ENCODE assay signal across 1 cellular context in the genomic region with DNA sequence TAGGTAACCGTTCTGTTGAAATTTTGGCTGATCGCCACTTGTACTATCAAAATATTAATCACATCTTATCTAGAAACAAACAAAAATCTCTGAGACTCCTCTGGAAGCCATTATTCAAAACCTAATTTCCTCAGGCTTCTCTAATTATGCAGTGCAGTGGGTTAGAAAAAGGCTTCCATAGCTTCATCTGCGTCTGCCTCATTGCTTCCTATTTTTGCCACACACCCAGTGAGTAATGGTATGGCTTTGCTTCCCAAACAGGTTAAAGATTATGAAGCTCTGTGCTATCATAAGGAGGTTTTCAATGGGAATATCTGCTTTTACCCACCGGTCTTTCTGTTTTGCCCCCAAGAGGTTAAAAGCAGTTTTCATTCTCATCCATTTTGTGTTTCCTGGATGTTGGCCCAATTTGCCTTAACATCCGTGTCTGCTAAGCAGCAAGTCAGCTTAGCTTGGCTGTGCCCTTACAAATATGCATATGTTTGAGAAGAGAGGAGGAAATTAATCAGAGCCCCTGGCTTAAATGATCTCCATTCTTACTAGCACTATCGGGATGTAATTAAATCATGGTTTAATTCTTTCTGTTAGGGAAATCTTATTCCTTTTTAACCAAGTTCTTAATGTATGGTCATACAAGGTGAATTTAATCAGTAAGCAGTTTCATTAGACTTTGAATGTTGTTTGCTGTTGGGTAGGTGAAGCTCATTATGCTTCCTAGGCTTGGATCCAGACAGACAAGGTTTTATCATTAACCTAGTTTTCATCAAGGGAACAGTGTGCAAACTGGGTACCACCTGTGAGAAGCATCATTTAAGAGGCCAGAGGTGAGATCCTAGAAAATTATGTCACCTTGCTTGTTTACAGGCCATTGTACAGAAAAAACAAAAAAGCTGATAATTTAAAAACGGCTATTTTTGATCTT.
TF ChIP-seq lines count a peak whose summit lies in the region.

No MANE protein-coding gene starts in this region.

TF ChIP-seq in GM23338, 12 proteins besides CTCF, POLR2A, EP300 and RAD21 (continued from another document):
- TF ChIP-seq, protein P1, sequence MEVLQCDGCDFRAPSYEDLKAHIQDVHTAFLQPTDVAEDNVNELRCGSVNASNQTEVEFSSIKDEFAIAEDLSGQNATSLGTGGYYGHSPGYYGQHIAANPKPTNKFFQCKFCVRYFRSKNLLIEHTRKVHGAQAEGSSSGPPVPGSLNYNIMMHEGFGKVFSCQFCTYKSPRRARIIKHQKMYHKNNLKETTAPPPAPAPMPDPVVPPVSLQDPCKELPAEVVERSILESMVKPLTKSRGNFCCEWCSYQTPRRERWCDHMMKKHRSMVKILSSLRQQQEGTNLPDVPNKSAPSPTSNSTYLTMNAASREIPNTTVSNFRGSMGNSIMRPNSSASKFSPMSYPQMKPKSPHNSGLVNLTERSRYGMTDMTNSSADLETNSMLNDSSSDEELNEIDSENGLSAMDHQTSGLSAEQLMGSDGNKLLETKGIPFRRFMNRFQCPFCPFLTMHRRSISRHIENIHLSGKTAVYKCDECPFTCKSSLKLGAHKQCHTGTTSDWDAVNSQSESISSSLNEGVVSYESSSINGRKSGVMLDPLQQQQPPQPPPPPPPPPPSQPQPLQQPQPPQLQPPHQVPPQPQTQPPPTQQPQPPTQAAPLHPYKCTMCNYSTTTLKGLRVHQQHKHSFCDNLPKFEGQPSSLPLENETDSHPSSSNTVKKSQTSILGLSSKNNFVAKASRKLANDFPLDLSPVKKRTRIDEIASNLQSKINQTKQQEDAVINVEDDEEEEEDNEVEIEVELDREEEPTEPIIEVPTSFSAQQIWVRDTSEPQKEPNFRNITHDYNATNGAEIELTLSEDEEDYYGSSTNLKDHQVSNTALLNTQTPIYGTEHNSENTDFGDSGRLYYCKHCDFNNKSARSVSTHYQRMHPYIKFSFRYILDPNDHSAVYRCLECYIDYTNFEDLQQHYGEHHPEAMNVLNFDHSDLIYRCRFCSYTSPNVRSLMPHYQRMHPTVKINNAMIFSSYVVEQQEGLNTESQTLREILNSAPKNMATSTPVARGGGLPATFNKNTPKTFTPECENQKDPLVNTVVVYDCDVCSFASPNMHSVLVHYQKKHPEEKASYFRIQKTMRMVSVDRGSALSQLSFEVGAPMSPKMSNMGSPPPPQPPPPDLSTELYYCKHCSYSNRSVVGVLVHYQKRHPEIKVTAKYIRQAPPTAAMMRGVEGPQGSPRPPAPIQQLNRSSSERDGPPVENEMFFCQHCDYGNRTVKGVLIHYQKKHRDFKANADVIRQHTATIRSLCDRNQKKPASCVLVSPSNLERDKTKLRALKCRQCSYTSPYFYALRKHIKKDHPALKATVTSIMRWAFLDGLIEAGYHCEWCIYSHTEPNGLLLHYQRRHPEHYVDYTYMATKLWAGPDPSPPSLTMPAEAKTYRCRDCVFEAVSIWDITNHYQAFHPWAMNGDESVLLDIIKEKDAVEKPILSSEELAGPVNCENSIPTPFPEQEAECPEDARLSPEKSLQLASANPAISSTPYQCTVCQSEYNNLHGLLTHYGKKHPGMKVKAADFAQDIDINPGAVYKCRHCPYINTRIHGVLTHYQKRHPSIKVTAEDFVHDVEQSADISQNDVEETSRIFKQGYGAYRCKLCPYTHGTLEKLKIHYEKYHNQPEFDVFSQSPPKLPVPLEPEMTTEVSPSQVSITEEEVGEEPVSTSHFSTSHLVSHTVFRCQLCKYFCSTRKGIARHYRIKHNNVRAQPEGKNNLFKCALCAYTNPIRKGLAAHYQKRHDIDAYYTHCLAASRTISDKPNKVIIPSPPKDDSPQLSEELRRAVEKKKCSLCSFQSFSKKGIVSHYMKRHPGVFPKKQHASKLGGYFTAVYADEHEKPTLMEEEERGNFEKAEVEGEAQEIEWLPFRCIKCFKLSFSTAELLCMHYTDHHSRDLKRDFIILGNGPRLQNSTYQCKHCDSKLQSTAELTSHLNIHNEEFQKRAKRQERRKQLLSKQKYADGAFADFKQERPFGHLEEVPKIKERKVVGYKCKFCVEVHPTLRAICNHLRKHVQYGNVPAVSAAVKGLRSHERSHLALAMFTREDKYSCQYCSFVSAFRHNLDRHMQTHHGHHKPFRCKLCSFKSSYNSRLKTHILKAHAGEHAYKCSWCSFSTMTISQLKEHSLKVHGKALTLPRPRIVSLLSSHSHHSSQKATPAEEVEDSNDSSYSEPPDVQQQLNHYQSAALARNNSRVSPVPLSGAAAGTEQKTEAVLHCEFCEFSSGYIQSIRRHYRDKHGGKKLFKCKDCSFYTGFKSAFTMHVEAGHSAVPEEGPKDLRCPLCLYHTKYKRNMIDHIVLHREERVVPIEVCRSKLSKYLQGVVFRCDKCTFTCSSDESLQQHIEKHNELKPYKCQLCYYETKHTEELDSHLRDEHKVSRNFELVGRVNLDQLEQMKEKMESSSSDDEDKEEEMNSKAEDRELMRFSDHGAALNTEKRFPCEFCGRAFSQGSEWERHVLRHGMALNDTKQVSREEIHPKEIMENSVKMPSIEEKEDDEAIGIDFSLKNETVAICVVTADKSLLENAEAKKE (CRISPR knock-in tag; IDR thresholded peaks at IDR 0.05), result no peak
